In genomic region chr11:73976451-73977151, GRCh38 we compare ENCODE assay signal across 15 cellular contexts. TPM values are rescaled to one million over a fixed set of nuclear protein-coding genes. Genes with fewer than 3 reads are reported as not detected.
DNase-seq lines count a peak whose midpoint lies in the region; ATAC-seq and TF ChIP-seq lines count a peak whose summit lies in the region.
"Had no signal": no experiment of that assay in that cellular context is flagged by ENCODE, and none has a peak within 500 bp of the region (broad histone marks: within the 10 kb centered on the region; RNA-seq: fewer than 3 reads in every experiment).

No MANE protein-coding gene starts in this region.

- H3K27me3 Mint-ChIP-seq in activated CD4-positive, alpha-beta memory T cell treated with anti-CD3 and anti-CD28 coated beads, Interleukin-2, amount 10 ng/mL, durations not matched to agents 7 days and 5 days: no peaks in the 10 kb centered on the region

- H3K9me3 ChIP-seq in left ventricle myocardium inferior (replicated peaks): no peaks in the 10 kb centered on the region
- H3K9me3 ChIP-seq in aorta (ENCODE audit: control insufficient read depth, low read length): no peaks in the 10 kb centered on the region
- H3K9me3 ChIP-seq: MG63, upper lobe of left lung had no signal

- H3K27ac ChIP-seq in left ventricle myocardium inferior (replicated peaks) (no peak overlapping the region), aorta (ENCODE audit: low read depth in 1 of 2, low read length in 2 of 2) (no peak overlapping the region)
- H3K27ac ChIP-seq: SK-N-MC, upper lobe of left lung had no signal

- H3K4me3 ChIP-seq in left ventricle myocardium inferior (no peak overlapping the region), aorta (ENCODE audit: low read length in 2 of 2) (no peak overlapping the region)
- H3K4me3 ChIP-seq: MG63, SK-N-MC, upper lobe of left lung had no signal

- peak overlapping the region; percentile 97 for H3K27ac Mint-ChIP-seq in activated CD4-positive, alpha-beta memory T cell treated with anti-CD3 and anti-CD28 coated beads, Interleukin-2, amount 10 ng/mL, durations not matched to agents 7 days and 5 days

- no peak for ATAC-seq in Right ventricle myocardium superior (ENCODE audit: poor library complexity)
- no peak for ATAC-seq in aorta (ENCODE audit: low FRiP score)
- ATAC-seq: PC-3 had no signal

- H3K4me1 ChIP-seq in left ventricle myocardium inferior (peaks cover 17% of the 10 kb centered on the region), aorta (ENCODE audit: control insufficient read depth in 1 of 2, insufficient read depth in 2 of 2, low read length in 2 of 2) (no peaks in the 10 kb centered on the region)

- H3K9me3 Mint-ChIP-seq in activated CD4-positive, alpha-beta memory T cell treated with anti-CD3 and anti-CD28 coated beads, Interleukin-2, amount 10 ng/mL, durations not matched to agents 7 days and 5 days: no peaks in the 10 kb centered on the region

- 95 to 96% methylated on average over 13 to 14 of the region's 14 CpGs for WGBS in aorta, 2 donors

- H3K27me3 ChIP-seq in left ventricle myocardium inferior (ENCODE audit: low read depth) (no peaks in the 10 kb centered on the region), aorta (ENCODE audit: control insufficient read depth in 1 of 2, insufficient read depth in 2 of 2, low read length in 1 of 2) (no peaks in the 10 kb centered on the region)
- H3K27me3 ChIP-seq: MG63, upper lobe of left lung had no signal

- DNase-seq in Right ventricle myocardium superior (peak; percentile 22), left ventricle myocardium inferior (no peak), islet precursor cell (peak; percentile 45), aorta (peak; percentile 35 to 55), D341Med (ENCODE audit: low spot score) (no peak), OCI-M2 (lab: John Stamatoyannopoulos, UW; ENCODE audit: unreplicated experiment) (no peak), NCI-H2107 (lab: John Stamatoyannopoulos, UW) (no peak)
- no peak for DNase-seq in activated CD4-positive, alpha-beta memory T cell treated with anti-CD3 and anti-CD28 coated beads, Interleukin-2, amount 10 ng/mL, durations not matched to agents 7 days and 5 days
- DNase-seq: hippocampal formation, MG63, NCI-H187 treated with DMSO at 0.1 percent for 48 hours, NCI-H510A treated with DMSO at 0.1 percent for 48 hours, PC-3 had no signal

- POLR2A ChIA-PET in activated CD4-positive, alpha-beta memory T cell treated with anti-CD3 and anti-CD28 coated beads, Interleukin-2, amount 10 ng/mL, durations not matched to agents 7 days and 5 days (lab: Charles Lee): interaction anchor here (7.1 to 12.3 kb wide), 2 partner anchors 7 to 37 kb away, joined by 84 to 264 read pairs; no protein-coding TSS in a partner anchor

- H3K4me3 Mint-ChIP-seq in activated CD4-positive, alpha-beta memory T cell treated with anti-CD3 and anti-CD28 coated beads, Interleukin-2, amount 10 ng/mL, durations not matched to agents 7 days and 5 days: no peak overlapping the region

- TF ChIP-seq CTCF in left ventricle myocardium inferior (IDR thresholded peaks at IDR 0.05; ENCODE audit: borderline replicate concordance): no peak

- H3K36me3 Mint-ChIP-seq in activated CD4-positive, alpha-beta memory T cell treated with anti-CD3 and anti-CD28 coated beads, Interleukin-2, amount 10 ng/mL, durations not matched to agents 7 days and 5 days (ENCODE audit: low read depth): peaks cover 93% of the 10 kb centered on the region

- intact Hi-C loops in Right ventricle myocardium superior (cut with DNase I): no loop called here
- intact Hi-C loops in left ventricle myocardium inferior (cut with micrococcal nuclease): no loop called here
- intact Hi-C loops in aorta (cut with DNase I): no loop called here

- H3K4me1 Mint-ChIP-seq in activated CD4-positive, alpha-beta memory T cell treated with anti-CD3 and anti-CD28 coated beads, Interleukin-2, amount 10 ng/mL, durations not matched to agents 7 days and 5 days: peaks cover 88% of the 10 kb centered on the region

- CTCF ChIA-PET in activated CD4-positive, alpha-beta memory T cell treated with anti-CD3 and anti-CD28 coated beads, Interleukin-2, amount 10 ng/mL, durations not matched to agents 7 days and 5 days (lab: Charles Lee): no interaction called here

- H3K36me3 ChIP-seq in left ventricle myocardium inferior (peaks cover 29% of the 10 kb centered on the region), aorta (ENCODE audit: control insufficient read depth in 1 of 2, insufficient read depth in 2 of 2, low read length in 1 of 2) (peaks cover 0 to 5% of the 10 kb centered on the region in 2 donors)
- H3K36me3 ChIP-seq: MG63 had no signal

RNA-seq across cellular contexts. Expression of gene UCP2, which starts 6.0 kb away (rescaled TPM):
- total RNA-seq in Right ventricle myocardium superior (25.8 TPM), left ventricle myocardium inferior (23.4 TPM), aorta (10 to 100 TPM; 27.4 to 45.4 TPM)
- 100 to 1,000 TPM; 400 to 407 TPM for total RNA-seq in activated CD4-positive, alpha-beta memory T cell treated with anti-CD3 and anti-CD28 coated beads, Interleukin-2, amount 10 ng/mL, durations not matched to agents 7 days and 5 days
- 10 to 100 TPM in 1 of 2 donors, 1 to 10 TPM in 1; 7.3 to 44.3 TPM for polyA plus RNA-seq in aorta

RNA-seq across cellular contexts. Expression of gene DNAJB13, which starts 25.8 kb away (rescaled TPM):
- total RNA-seq in Right ventricle myocardium superior: not detected
- not detected for total RNA-seq in left ventricle myocardium inferior
- not detected for total RNA-seq in activated CD4-positive, alpha-beta memory T cell treated with anti-CD3 and anti-CD28 coated beads, Interleukin-2, amount 10 ng/mL, durations not matched to agents 7 days and 5 days
- not detected for total RNA-seq in aorta
- not detected for polyA plus RNA-seq in aorta

RNA-seq across cellular contexts. Expression of gene UCP3, which starts 32.3 kb away (rescaled TPM):
- total RNA-seq in Right ventricle myocardium superior (17.2 TPM), left ventricle myocardium inferior (2.7 TPM), aorta (1 to 10 TPM; 2.6 to 3.1 TPM)
- 1 to 10 TPM; 1.8 to 2.4 TPM for total RNA-seq in activated CD4-positive, alpha-beta memory T cell treated with anti-CD3 and anti-CD28 coated beads, Interleukin-2, amount 10 ng/mL, durations not matched to agents 7 days and 5 days
- 1 to 10 TPM in 1 of 2 donors, under 1 TPM in 1; 0.38 to 2.3 TPM for polyA plus RNA-seq in aorta

Comparison
In these comparisons a context has a peak if more than half of its experiments do, and no peak if none do; other contexts are left out.
1. DNase-seq: peak in Right ventricle myocardium superior (single experiment), islet precursor cell (single experiment) and aorta (2 of 2); none in left ventricle myocardium inferior (single experiment), activated CD4-positive, alpha-beta memory T cell treated with anti-CD3 and anti-CD28 coated beads, Interleukin-2, amount 10 ng/mL, durations not matched to agents 7 days and 5 days (single experiment), D341Med (single experiment), OCI-M2 (single experiment) and NCI-H2107 (single experiment).
2. RNA of gene UCP2, which starts 6.0 kb away (total RNA-seq): 400 to 407 TPM in activated CD4-positive, alpha-beta memory T cell treated with anti-CD3 and anti-CD28 coated beads, Interleukin-2, amount 10 ng/mL, durations not matched to agents 7 days and 5 days; 27.4 to 45.4 TPM in aorta, 25.8 TPM in Right ventricle myocardium superior (single experiment) and 23.4 TPM in left ventricle myocardium inferior (single experiment); every median in the first group is over 4 times any median in the second.